In the genomic region with DNA sequence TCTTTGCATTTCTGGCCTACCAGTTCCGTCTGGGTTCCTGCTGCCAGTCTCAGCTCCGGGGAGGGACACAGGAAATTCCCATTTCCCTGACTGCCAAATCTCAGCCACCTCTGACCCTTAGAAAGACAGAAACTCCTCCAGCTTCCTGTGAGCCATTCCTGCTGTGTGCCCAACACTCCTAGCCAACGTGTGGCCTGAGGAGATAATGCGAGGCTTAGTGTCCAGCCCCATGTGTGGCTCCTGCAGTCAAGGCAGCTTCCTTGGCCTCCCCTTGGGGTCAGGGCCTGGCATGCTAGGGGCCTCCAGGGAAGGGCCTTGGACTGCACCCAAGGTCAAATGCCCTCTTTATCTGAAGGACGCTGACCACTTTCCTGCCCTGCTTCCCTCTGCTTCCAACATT, we compare ENCODE assay signal across 17 cellular contexts. TPM values are rescaled to one million over a fixed set of nuclear protein-coding genes. Genes with fewer than 3 reads are reported as not detected.
A peak's percentile ranks its signal among the peaks of the same experiment; 100 is the strongest.
DNase-seq lines count a peak whose midpoint lies in the region; ATAC-seq, FAIRE-seq and TF ChIP-seq lines count a peak whose summit lies in the region.
"Had no signal": no experiment of that assay in that cellular context is flagged by ENCODE, and none has a peak within 500 bp of the region (broad histone marks: within the 10 kb centered on the region; RNA-seq: fewer than 3 reads in every experiment).

No MANE protein-coding gene starts in this region.

- H3K4me1 Mint-ChIP-seq in activated CD8-positive, alpha-beta T cell treated with anti-CD3 and anti-CD28 coated beads, Interleukin-2, amount 10 ng/mL, durations not matched to agents 7 days and 5 days (ENCODE audit: low read depth), result no peaks in the 10 kb centered on the region

- CTCF ChIA-PET in HepG2 (lab: Yijun Ruan, JAX; ENCODE audit: low intra/inter-chr PET ratio, low total read pairs), result no interaction called here
- CTCF ChIA-PET in activated CD8-positive, alpha-beta T cell treated with anti-CD3 and anti-CD28 coated beads, Interleukin-2, amount 10 ng/mL, durations not matched to agents 7 days and 5 days (lab: Charles Lee), result no interaction called here

- DNase-seq in HepG2 (ENCODE audit: low spot score) (no peak), dermis blood vessel endothelial cell (peak; percentile 36), right lobe of liver (no peak), COLO668 (lab: John Stamatoyannopoulos, UW; ENCODE audit: unreplicated experiment) (no peak), D721Med (ENCODE audit: insufficient read length, low spot score) (no peak)
- DNase-seq in activated CD8-positive, alpha-beta T cell treated with anti-CD3 and anti-CD28 coated beads, Interleukin-2, amount 10 ng/mL, durations not matched to agents 7 days and 5 days, result no peak
- DNase-seq: NCI-H1436 treated with DMSO at 0.1 percent for 48 hours, NCI-H2227 treated with DMSO at 0.1 percent for 48 hours, NCI-H526 had no signal

- H3K36me3 Mint-ChIP-seq in activated CD8-positive, alpha-beta T cell treated with anti-CD3 and anti-CD28 coated beads, Interleukin-2, amount 10 ng/mL, durations not matched to agents 7 days and 5 days (ENCODE audit: low read depth), result no peaks in the 10 kb centered on the region
- H3K36me3 Mint-ChIP-seq: CD14-positive monocyte had no signal

- H3K27me3 Mint-ChIP-seq in activated CD8-positive, alpha-beta T cell treated with anti-CD3 and anti-CD28 coated beads, Interleukin-2, amount 10 ng/mL, durations not matched to agents 7 days and 5 days (ENCODE audit: low read depth), result peaks cover 6% of the 10 kb centered on the region

- WGBS in liver, result 22% methylated on average over 5 of the region's 5 CpGs
- WGBS in HepG2 (ENCODE audit: low lambda C conversion rate), result 8% methylated on average over 4 of the region's 5 CpGs
- no CpG with 5 or more reads among the region's 5 CpGs for WGBS in right lobe of liver (ENCODE audit: insufficient coverage, low coverage, low lambda C conversion rate, missing lambda C conversion rate)

- no peak overlapping the region for H2AFZ ChIP-seq in HepG2 (ENCODE audit: low read length)

- ATAC-seq in HepG2, result no peak
- peak in 3 of 4 donors; percentile 29 to 74 (median 54) for ATAC-seq in right lobe of liver
- ATAC-seq in activated CD8-positive, alpha-beta T cell treated with anti-CD3 and anti-CD28 coated beads, Interleukin-2, amount 10 ng/mL, durations not matched to agents 7 days and 5 days, result no peak
- no peak for ATAC-seq in GM18511 (IDR thresholded peaks at IDR 0.05; ENCODE audit: unreplicated experiment)
- ATAC-seq: GM12878, HCT116, Right ventricle myocardium inferior had no signal

- intact Hi-C loops in HepG2 (cut with micrococcal nuclease; ENCODE audit: unreplicated experiment), result no loop called here
- intact Hi-C loops in right lobe of liver (cut with DNase I), result no loop called here

- H3K4me3 ChIP-seq in liver (ENCODE audit: low read depth in 1 of 3, low read length in 3 of 3) (no peak overlapping the region), HepG2 (replicated peaks in 1 of 3; ENCODE audit: insufficient read depth in 1 of 3, low read depth in 2 of 3, low read length in 3 of 3) (no peak overlapping the region), right lobe of liver (no peak overlapping the region)
- H3K4me3 ChIP-seq: GM12878 had no signal

- no peak for TF ChIP-seq EP300 in HepG2 (IDR thresholded peaks at IDR 0.05; ENCODE audit: low read depth in 2 of 2, low read length in 2 of 2)
- no peak for TF ChIP-seq EP300 in HepG2 (CRISPR knock-in tag; IDR thresholded peaks at IDR 0.05; ENCODE audit: borderline replicate concordance)

- in situ Hi-C loops in HepG2 (cut with HindIII; ENCODE audit: extremely low pct_ligation_motif_present, low pct_unique_long_range_greater_than_20kb), result no loop called here

- no peaks in the 10 kb centered on the region for H3K9me3 Mint-ChIP-seq in activated CD8-positive, alpha-beta T cell treated with anti-CD3 and anti-CD28 coated beads, Interleukin-2, amount 10 ng/mL, durations not matched to agents 7 days and 5 days (ENCODE audit: insufficient read depth)

- H3K9me3 ChIP-seq in liver (ENCODE audit: control insufficient read depth in 4 of 4, low read length in 3 of 4), result no peaks in the 10 kb centered on the region
- H3K9me3 ChIP-seq in HepG2 (ENCODE audit: low read length), result no peaks in the 10 kb centered on the region
- no peaks in the 10 kb centered on the region for H3K9me3 ChIP-seq in right lobe of liver

- FAIRE-seq in HepG2 (lab: Jason Lieb, UNC) (no peak), D721Med (lab: Jason Lieb, UNC) (no peak)
- FAIRE-seq: A204.1, GM12878, GM18507 had no signal

- no peak overlapping the region for H3K27ac Mint-ChIP-seq in activated CD8-positive, alpha-beta T cell treated with anti-CD3 and anti-CD28 coated beads, Interleukin-2, amount 10 ng/mL, durations not matched to agents 7 days and 5 days
- H3K27ac Mint-ChIP-seq: CD14-positive monocyte had no signal

- no peak for TF ChIP-seq CTCF in liver (IDR thresholded peaks at IDR 0.05; ENCODE audit: low read depth, low read length, missing input control)
- TF ChIP-seq CTCF in HepG2 (CRISPR knock-in tag; IDR thresholded peaks at IDR 0.05), result no peak
- TF ChIP-seq CTCF in right lobe of liver (IDR thresholded peaks at IDR 0.05), result no peak
- TF ChIP-seq CTCF in D721Med (IDR thresholded peaks at IDR 0.05; ENCODE audit: insufficient read depth, missing control alignments), result no peak

- H3K4me3 Mint-ChIP-seq in activated CD8-positive, alpha-beta T cell treated with anti-CD3 and anti-CD28 coated beads, Interleukin-2, amount 10 ng/mL, durations not matched to agents 7 days and 5 days, result no peak overlapping the region
- H3K4me3 Mint-ChIP-seq: CD14-positive monocyte had no signal

- H3K4me2 ChIP-seq in HepG2 (ENCODE audit: low read depth, low read length), result no peak overlapping the region

- POLR2A ChIA-PET in HepG2 (lab: Yijun Ruan, JAX), result no interaction called here
- POLR2A ChIA-PET in activated CD8-positive, alpha-beta T cell treated with anti-CD3 and anti-CD28 coated beads, Interleukin-2, amount 10 ng/mL, durations not matched to agents 7 days and 5 days (lab: Charles Lee), result no interaction called here

- TF ChIP-seq RAD21 in liver (IDR thresholded peaks at IDR 0.05), result no peak
- no peak for TF ChIP-seq RAD21 in HepG2 (CRISPR knock-in tag; IDR thresholded peaks at IDR 0.05)

- H3K4me1 ChIP-seq in liver (ENCODE audit: control insufficient read depth in 4 of 4, insufficient read depth in 4 of 4, low read length in 3 of 4) (peaks cover 4 to 18% (median 12%) of the 10 kb centered on the region in 4 donors), HepG2 (ENCODE audit: insufficient read depth, low read length) (peaks cover 8% of the 10 kb centered on the region; the same call in 1 of the 2 replicates), right lobe of liver (peaks cover 0 to 12% (median 2%) of the 10 kb centered on the region in 4 donors)

- no peaks in the 10 kb centered on the region for H3K36me3 ChIP-seq in liver (ENCODE audit: control insufficient read depth in 4 of 4, insufficient read depth in 3 of 4, low read depth in 1 of 4, low read length in 3 of 4)
- H3K36me3 ChIP-seq in HepG2 (replicated peaks in 1 of 2; ENCODE audit: control insufficient read depth in 1 of 2, insufficient read depth in 2 of 2, low read length in 2 of 2), result no peaks in the 10 kb centered on the region
- no peaks in the 10 kb centered on the region for H3K36me3 ChIP-seq in right lobe of liver

- H3K9ac ChIP-seq in liver (ENCODE audit: low read depth in 1 of 2, low read length in 2 of 2), result no peak overlapping the region
- no peak overlapping the region for H3K9ac ChIP-seq in HepG2 (ENCODE audit: insufficient read depth, low read depth, low read length)

- no peak overlapping the region for H3K27ac ChIP-seq in liver (ENCODE audit: low read depth in 1 of 2, low read length in 2 of 2)
- H3K27ac ChIP-seq in HepG2 (ENCODE audit: extremely low read length, insufficient read depth, low read length), result no peak overlapping the region
- H3K27ac ChIP-seq in right lobe of liver, result no peak overlapping the region

- H3K79me2 ChIP-seq in HepG2 (ENCODE audit: insufficient read depth, low read length), result no peaks in the 10 kb centered on the region

- TF ChIP-seq POLR2A in HepG2 (IDR thresholded peaks at IDR 0.05; ENCODE audit: insufficient read depth in 1 of 2, low read depth in 2 of 2, low read length in 2 of 2), result no peak
- no peak for TF ChIP-seq POLR2A in right lobe of liver (IDR thresholded peaks at IDR 0.05)

- no peaks in the 10 kb centered on the region for H4K20me1 ChIP-seq in HepG2 (ENCODE audit: insufficient read depth, low read length)

- no TSS peak for BruUV-seq in HepG2 (replicated peaks; lab: Mats Ljungman, UMichigan)

- H3K27me3 ChIP-seq in liver (ENCODE audit: control insufficient read depth in 4 of 4, insufficient read depth in 4 of 4, low read length in 3 of 4), result no peaks in the 10 kb centered on the region
- no peaks in the 10 kb centered on the region; a peak in 1 of 5 replicates for H3K27me3 ChIP-seq in HepG2 (ENCODE audit: control insufficient read depth in 1 of 2, insufficient read depth in 2 of 2, low read length in 2 of 2)
- no peaks in the 10 kb centered on the region for H3K27me3 ChIP-seq in right lobe of liver

RNA-seq across cellular contexts. Expression of gene MAFB, which starts 45.1 kb away (rescaled TPM):
- total RNA-seq in liver (10 to 100 TPM in 1 of 2 donors, 1 to 10 TPM in 1; 9.7 to 12.4 TPM), HepG2 (2016; rRNA removed; fragmentation: Illumina TruSeq; extraction: Trizol) (0.11 and 0.18 TPM in 2 replicates), dermis blood vessel endothelial cell (3.4 and 5.9 TPM in 2 replicates), right lobe of liver (10 to 100 TPM; 16.6 to 32.3 (median 22.5) TPM)
- polyA plus RNA-seq in liver (10 to 100 TPM; 10.4 to 12.9 TPM), HepG2 (2011; rRNA removed) (0.08 and 0.14 TPM in 2 replicates)
- not detected in 2 replicates for total RNA-seq in HepG2 (2016; cell fraction: cytosol; rRNA removed; fragmentation: Illumina TruSeq; extraction: Trizol; ENCODE audit: low read depth)
- total RNA-seq in HepG2 (2016; cell fraction: insoluble cytoplasmic fraction; rRNA removed; fragmentation: Illumina TruSeq; extraction: Trizol), result 0.06 and 0.27 TPM in 2 replicates
- 0.03 and 0.09 TPM in 2 replicates for total RNA-seq in HepG2 (2016; cell fraction: membrane; rRNA removed; fragmentation: Illumina TruSeq; extraction: Trizol)
- 0.13 and 0.25 TPM in 2 replicates for total RNA-seq in HepG2 (2016; cell fraction: nucleus; rRNA removed; fragmentation: Illumina TruSeq; extraction: Trizol)
- 0.04 and 0.10 TPM in 2 replicates for polyA plus RNA-seq in HepG2 (2011; cell fraction: cytosol; rRNA removed)
- 0.14 and 0.24 TPM in 2 replicates for polyA plus RNA-seq in HepG2 (2011; cell fraction: nucleus; rRNA removed)
- polyA plus RNA-seq in HepG2 (2012), result 0.11 and 0.28 TPM in 2 replicates
- polyA plus RNA-seq in HepG2 (2016; cell fraction: cytosol; fragmentation: Illumina TruSeq; extraction: Trizol; ENCODE audit: low read depth), result not detected in 2 replicates
- 0.26 and 0.32 TPM in 2 replicates for polyA plus RNA-seq in HepG2 (2016; cell fraction: insoluble cytoplasmic fraction; fragmentation: Illumina TruSeq; extraction: Trizol; ENCODE audit: low read depth)
- 0.05 and 0.07 TPM in 2 replicates for polyA plus RNA-seq in HepG2 (2016; cell fraction: membrane; fragmentation: Illumina TruSeq; extraction: Trizol; ENCODE audit: low read depth)
- polyA plus RNA-seq in HepG2 (2016; cell fraction: nucleus; fragmentation: Illumina TruSeq; extraction: Trizol; ENCODE audit: insufficient read depth, low read depth), result 0.39 and 0.52 TPM in 2 replicates
- polyA minus RNA-seq in HepG2 (2011; rRNA and poly(A)+ RNA removed; ENCODE audit: low replicate concordance), result 0.06 and 0.98 TPM in 2 replicates
- 0.18 and 0.20 TPM in 2 replicates for polyA minus RNA-seq in HepG2 (2011; cell fraction: cytosol; rRNA and poly(A)+ RNA removed)
- polyA minus RNA-seq in HepG2 (2011; cell fraction: nucleus; rRNA and poly(A)+ RNA removed), result 0.12 and 0.13 TPM in 2 replicates
- total RNA-seq in activated CD8-positive, alpha-beta T cell treated with anti-CD3 and anti-CD28 coated beads, Interleukin-2, amount 10 ng/mL, durations not matched to agents 7 days and 5 days, result under 1 TPM in 1 of 2 experiments, not detected in 1; 0.08 TPM
- total RNA-seq: GM12878 had no signal

Comparison
In these comparisons a context has a peak if more than half of its experiments do, and no peak if none do; other contexts are left out.
1. ATAC-seq: peak in right lobe of liver (3 of 4); none in HepG2 (single experiment), activated CD8-positive, alpha-beta T cell treated with anti-CD3 and anti-CD28 coated beads, Interleukin-2, amount 10 ng/mL, durations not matched to agents 7 days and 5 days (single experiment) and GM18511 (single experiment).